ENCODE assay signal across 1 cellular context in genomic region chr6:24504642-24505586, GRCh38.
TF ChIP-seq lines count a peak whose summit lies in the region.

No MANE protein-coding gene starts in this region.

TF ChIP-seq in HepG2, 621 proteins besides CTCF, POLR2A, EP300 and RAD21 (continued from another document and continues in another):
- TF ChIP-seq ZBTB34 (CRISPR knock-in tag; IDR thresholded peaks at IDR 0.05) = peak; percentile 98
- TF ChIP-seq NFKBIZ (CRISPR knock-in tag; IDR thresholded peaks at IDR 0.05) = 0 out of 2 replicates have a peak, but pooled peaks have one; percentile 54
- no peak for TF ChIP-seq ZNF484 (CRISPR knock-in tag; IDR thresholded peaks at IDR 0.05; ENCODE audit: borderline replicate concordance, low read depth)
- peak; percentile 65; the same call in 1 of the 2 replicates for TF ChIP-seq KLF9 (CRISPR knock-in tag; IDR thresholded peaks at IDR 0.05; ENCODE audit: low read depth)
- TF ChIP-seq NR0B2 (CRISPR knock-in tag; IDR thresholded peaks at IDR 0.05) = 0 out of 2 replicates have a peak, but pooled peaks have one; percentile 49
- no peak for TF ChIP-seq SOX13 (IDR thresholded peaks at IDR 0.05)
- peak in 1 of 2 experiments; percentile 64; a peak in 2 of 4 replicates for TF ChIP-seq SOX13 (CRISPR knock-in tag; conservative IDR thresholded peaks at IDR 0.05 in 1 of 2, IDR thresholded peaks at IDR 0.05 in 1 of 2)
- TF ChIP-seq PRDM15 (CRISPR knock-in tag; IDR thresholded peaks at IDR 0.05) = no peak
- TF ChIP-seq ZNF337 (CRISPR knock-in tag; IDR thresholded peaks at IDR 0.05; ENCODE audit: borderline replicate concordance, low read depth) = no peak
- TF ChIP-seq TEF (CRISPR knock-in tag; IDR thresholded peaks at IDR 0.05) = no peak
- no peak for TF ChIP-seq ADNP (CRISPR knock-in tag; IDR thresholded peaks at IDR 0.05)
- peak; percentile 61; the same call in 1 of the 2 replicates for TF ChIP-seq ZFP1 (CRISPR knock-in tag; IDR thresholded peaks at IDR 0.05)
- TF ChIP-seq MYC (CRISPR knock-in tag; IDR thresholded peaks at IDR 0.05; ENCODE audit: borderline replicate concordance) = peak; percentile 60; the same call in 1 of the 2 replicates
- TF ChIP-seq LCORL (IDR thresholded peaks at IDR 0.05) = no peak
- peak; percentile 88 for TF ChIP-seq LCORL (CRISPR knock-in tag; IDR thresholded peaks at IDR 0.05)
- no peak for TF ChIP-seq ZNF335 (CRISPR knock-in tag; IDR thresholded peaks at IDR 0.05)
- TF ChIP-seq MAX (IDR thresholded peaks at IDR 0.05) = peak; percentile 52
- peak; percentile 60; the same call in 1 of the 2 replicates for TF ChIP-seq ZNF792 (CRISPR knock-in tag; IDR thresholded peaks at IDR 0.05)
- peak; percentile 87 for TF ChIP-seq ZNF687 (CRISPR knock-in tag; IDR thresholded peaks at IDR 0.05)
- TF ChIP-seq ZBTB49 (CRISPR knock-in tag; IDR thresholded peaks at IDR 0.05; ENCODE audit: borderline replicate concordance) = no peak
- peak; percentile 80 for TF ChIP-seq ZNF143 (CRISPR knock-in tag; IDR thresholded peaks at IDR 0.05)
- TF ChIP-seq TOPORS (CRISPR knock-in tag; IDR thresholded peaks at IDR 0.05) = no peak
- peak; percentile 15; the same call in 1 of the 2 replicates for TF ChIP-seq AHDC1 (CRISPR knock-in tag; IDR thresholded peaks at IDR 0.05; ENCODE audit: borderline replicate concordance)
- peak; percentile 50 for TF ChIP-seq ZFX (CRISPR knock-in tag; IDR thresholded peaks at IDR 0.05; ENCODE audit: low read depth)
- 0 out of 2 replicates have a peak, but pooled peaks have one; percentile 30 for TF ChIP-seq RCOR2 (CRISPR knock-in tag; IDR thresholded peaks at IDR 0.05)
- peak; percentile 64; the same call in 1 of the 2 replicates for TF ChIP-seq FOXJ3 (CRISPR knock-in tag; IDR thresholded peaks at IDR 0.05; ENCODE audit: borderline replicate concordance)
- 0 out of 2 replicates have a peak, but pooled peaks have one; percentile 26 for TF ChIP-seq PHF8 (CRISPR knock-in tag; IDR thresholded peaks at IDR 0.05)
- TF ChIP-seq REST (IDR thresholded peaks at IDR 0.05; ENCODE audit: borderline replicate concordance in 1 of 2, low read depth in 1 of 2, low read length in 2 of 2) = no peak
- peak; percentile 24 for TF ChIP-seq ZNF781 (CRISPR knock-in tag; IDR thresholded peaks at IDR 0.05; ENCODE audit: borderline replicate concordance, not compliant biosample characterization)
- TF ChIP-seq ZNF510 (CRISPR knock-in tag; IDR thresholded peaks at IDR 0.05; ENCODE audit: low read depth) = 0 out of 2 replicates have a peak, but pooled peaks have one; percentile 25
